Comparison of ENCODE assay signal across 21 cellular contexts in the genomic region with DNA sequence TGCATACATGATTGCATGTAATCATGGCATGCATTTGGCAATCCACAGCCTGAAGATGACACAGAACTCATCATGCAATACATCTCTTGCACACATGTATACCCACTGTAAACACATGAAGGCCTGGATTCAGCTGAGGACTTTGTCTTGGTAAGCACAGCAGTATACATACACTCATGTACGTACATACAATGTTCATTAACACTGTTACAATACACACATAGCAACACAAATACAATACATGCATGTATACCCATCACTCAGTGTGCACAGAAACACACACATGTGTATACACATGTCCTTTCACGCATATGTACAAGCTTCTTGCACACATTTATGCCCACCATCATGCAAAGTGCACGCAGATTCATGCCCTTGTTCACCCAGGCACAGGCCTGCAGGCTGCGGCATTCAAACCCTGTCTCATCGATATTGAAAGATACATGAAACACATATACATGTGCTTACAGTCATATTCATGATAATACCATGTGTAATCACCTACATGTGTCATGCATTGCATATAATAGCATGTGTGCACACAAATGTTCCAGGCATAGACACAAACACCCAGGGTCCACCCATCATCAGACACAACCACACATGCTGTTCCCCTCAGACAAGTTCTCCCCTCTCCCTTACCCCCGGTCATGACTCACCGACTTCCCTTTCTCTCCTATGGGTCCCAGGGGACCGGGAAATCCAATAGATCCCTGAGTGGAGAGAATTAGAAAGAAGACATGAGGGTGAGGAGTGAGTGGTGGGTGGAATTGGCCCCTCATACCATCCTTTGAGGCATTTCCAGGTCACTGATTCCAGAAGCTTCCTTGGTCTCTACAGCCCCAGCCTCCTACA. TPM values are rescaled to one million over a fixed set of nuclear protein-coding genes. Genes with fewer than 3 reads are reported as not detected.
DNase-seq lines count a peak whose midpoint lies in the region; ATAC-seq and TF ChIP-seq lines count a peak whose summit lies in the region.
"Had no signal": no experiment of that assay in that cellular context is flagged by ENCODE, and none has a peak within 500 bp of the region (broad histone marks: within the 10 kb centered on the region; RNA-seq: fewer than 3 reads in every experiment).

No MANE protein-coding gene starts in this region.

- H3K4me1 ChIP-seq in HEK293 (ENCODE audit: control insufficient read depth, insufficient read depth, low read length) (no peaks in the 10 kb centered on the region), neural progenitor cell (peaks cover 4% of the 10 kb centered on the region), colonic mucosa (no peaks in the 10 kb centered on the region)
- H3K4me1 ChIP-seq: A549, SJSA1 had no signal

- no peak for ATAC-seq in GM18498 (IDR thresholded peaks at IDR 0.05; ENCODE audit: unreplicated experiment)
- ATAC-seq: A549 had no signal

- POLR2A ChIA-PET in HEK293 (lab: Yijun Ruan, JAX) = no interaction called here
- POLR2A ChIA-PET in activated CD4-positive, alpha-beta T cell treated with anti-CD3 and anti-CD28 coated beads, Interleukin-2, amount 10 ng/mL, durations not matched to agents 7 days and 5 days (lab: Charles Lee) = no interaction called here

- CTCF ChIA-PET in HEK293 (lab: Yijun Ruan, JAX) = interaction anchor here (8.9 kb wide), 1 partner anchor 19 kb away, joined by 51 read pairs; no protein-coding TSS in a partner anchor
- CTCF ChIA-PET in activated CD4-positive, alpha-beta T cell treated with anti-CD3 and anti-CD28 coated beads, Interleukin-2, amount 10 ng/mL, durations not matched to agents 7 days and 5 days (lab: Charles Lee) = no interaction called here

- peak overlapping the region; percentile 13 for H3K27ac Mint-ChIP-seq in neural progenitor cell
- H3K27ac Mint-ChIP-seq in activated CD4-positive, alpha-beta T cell treated with anti-CD3 and anti-CD28 coated beads, Interleukin-2, amount 10 ng/mL, durations not matched to agents 7 days and 5 days = no peak overlapping the region
- H3K27ac Mint-ChIP-seq: B cell had no signal

- H3K27me3 Mint-ChIP-seq in neural progenitor cell (ENCODE audit: insufficient read depth, low read depth) = peaks cover 11% of the 10 kb centered on the region
- peaks cover 7% of the 10 kb centered on the region for H3K27me3 Mint-ChIP-seq in activated CD4-positive, alpha-beta T cell treated with anti-CD3 and anti-CD28 coated beads, Interleukin-2, amount 10 ng/mL, durations not matched to agents 7 days and 5 days
- H3K27me3 Mint-ChIP-seq: CD4-positive, CD25-positive, alpha-beta regulatory T cell had no signal

- TF ChIP-seq CTCF in HEK293 (tag by site-specific recombination; IDR thresholded peaks at IDR 0.05) (no peak), cardiac fibroblast (IDR thresholded peaks at IDR 0.05; ENCODE audit: low read depth, low read length) (no peak), neural progenitor cell (IDR thresholded peaks at IDR 0.05) (no peak), colonic mucosa (IDR thresholded peaks at IDR 0.05) (no peak)

- no peak overlapping the region for H3K27ac ChIP-seq in HEK293 (ENCODE audit: extremely low read depth, low read depth, low read length)
- no peak overlapping the region for H3K27ac ChIP-seq in neural progenitor cell
- H3K27ac ChIP-seq in colonic mucosa = no peak overlapping the region
- H3K27ac ChIP-seq: A549, PC-9, SJSA1 had no signal

- H3F3A ChIP-seq in neural progenitor cell (ENCODE audit: low read depth) = peaks cover 2% of the 10 kb centered on the region

- H4K20me1 ChIP-seq in neural progenitor cell (ENCODE audit: low read depth) = no peaks in the 10 kb centered on the region

- peaks cover 20% of the 10 kb centered on the region for H3K4me1 Mint-ChIP-seq in neural progenitor cell
- no peaks in the 10 kb centered on the region for H3K4me1 Mint-ChIP-seq in activated CD4-positive, alpha-beta T cell treated with anti-CD3 and anti-CD28 coated beads, Interleukin-2, amount 10 ng/mL, durations not matched to agents 7 days and 5 days
- H3K4me1 Mint-ChIP-seq: B cell; CD4-positive, CD25-positive, alpha-beta regulatory T cell had no signal

- intact Hi-C loops in colonic mucosa (cut with DNase I) = no loop called here

- no peak overlapping the region for H3K4me3 Mint-ChIP-seq in neural progenitor cell
- H3K4me3 Mint-ChIP-seq in activated CD4-positive, alpha-beta T cell treated with anti-CD3 and anti-CD28 coated beads, Interleukin-2, amount 10 ng/mL, durations not matched to agents 7 days and 5 days = no peak overlapping the region
- H3K4me3 Mint-ChIP-seq: B cell; CD4-positive, CD25-positive, alpha-beta regulatory T cell had no signal

- no peaks in the 10 kb centered on the region for H3K36me3 ChIP-seq in HEK293 (ENCODE audit: control insufficient read depth in 2 of 2, insufficient read depth in 1 of 2, low read length in 2 of 2)
- H3K36me3 ChIP-seq in neural progenitor cell = no peaks in the 10 kb centered on the region
- no peaks in the 10 kb centered on the region for H3K36me3 ChIP-seq in colonic mucosa
- H3K36me3 ChIP-seq: SJSA1 had no signal

- DNase-seq in COLO829 (ENCODE audit: low spot score) (peak; percentile 39), cardiac fibroblast (ENCODE audit: low read depth in 2 of 2) (peak; percentile 16 to 38), neural progenitor cell (ENCODE audit: low spot score) (no peak), HuH-7 (ENCODE audit: low spot score) (no peak), colonic mucosa (no peak)
- no peak for DNase-seq in activated CD4-positive, alpha-beta T cell treated with anti-CD3 and anti-CD28 coated beads, Interleukin-2, amount 10 ng/mL, durations not matched to agents 7 days and 5 days
- DNase-seq: CD4-positive, CD25-positive, alpha-beta regulatory T cell; DMS53; GOT3; MV-4-11; NCI-H1417 treated with DMSO at 0.1 percent for 48 hours; NCI-H1930; NCI-H748 treated with DMSO at 0.1 percent for 48 hours; PC-9 had no signal

- H3K9me3 ChIP-seq in HEK293 (ENCODE audit: control insufficient read depth, insufficient read depth, low read depth, low read length) (no peaks in the 10 kb centered on the region), neural progenitor cell (ENCODE audit: low read depth) (no peaks in the 10 kb centered on the region), colonic mucosa (no peaks in the 10 kb centered on the region)
- H3K9me3 ChIP-seq: A549, SJSA1 had no signal

- no peaks in the 10 kb centered on the region for H3K27me3 ChIP-seq in neural progenitor cell
- H3K27me3 ChIP-seq in colonic mucosa = no peaks in the 10 kb centered on the region
- H3K27me3 ChIP-seq: SJSA1 had no signal

- H3K79me2 ChIP-seq in neural progenitor cell (ENCODE audit: low read depth) = no peaks in the 10 kb centered on the region

- no peak overlapping the region for H2AFZ ChIP-seq in neural progenitor cell (replicated peaks)
- H2AFZ ChIP-seq: PC-9 had no signal

- H3K4me3 ChIP-seq in HEK293 (ENCODE audit: low read depth, low read length) = no peak overlapping the region
- H3K4me3 ChIP-seq in cardiac fibroblast (replicated peaks in 1 of 2; ENCODE audit: low read depth in 2 of 2, low read length in 2 of 2) = no peak overlapping the region
- no peak overlapping the region for H3K4me3 ChIP-seq in neural progenitor cell
- no peak overlapping the region for H3K4me3 ChIP-seq in colonic mucosa
- H3K4me3 ChIP-seq: A549, PC-9, SJSA1 had no signal

- no peaks in the 10 kb centered on the region for H3K9me3 Mint-ChIP-seq in neural progenitor cell
- H3K9me3 Mint-ChIP-seq in activated CD4-positive, alpha-beta T cell treated with anti-CD3 and anti-CD28 coated beads, Interleukin-2, amount 10 ng/mL, durations not matched to agents 7 days and 5 days = no peaks in the 10 kb centered on the region

- H3K4me2 ChIP-seq in neural progenitor cell = no peak overlapping the region
- H3K4me2 ChIP-seq: A549, PC-9 had no signal

- no peak overlapping the region for H3K9ac ChIP-seq in neural progenitor cell
- H3K9ac ChIP-seq in colonic mucosa (ENCODE audit: low read depth in 2 of 2, low read length in 2 of 2) = no peak overlapping the region

- H3K36me3 Mint-ChIP-seq in neural progenitor cell = peaks cover 7% of the 10 kb centered on the region
- H3K36me3 Mint-ChIP-seq in activated CD4-positive, alpha-beta T cell treated with anti-CD3 and anti-CD28 coated beads, Interleukin-2, amount 10 ng/mL, durations not matched to agents 7 days and 5 days (ENCODE audit: low read depth) = no peaks in the 10 kb centered on the region
- H3K36me3 Mint-ChIP-seq: CD4-positive, CD25-positive, alpha-beta regulatory T cell had no signal

TF ChIP-seq in HEK293, 187 proteins besides CTCF, POLR2A, EP300 and RAD21 (continues in another document):
- TF ChIP-seq ZNF132 (tag by site-specific recombination; IDR thresholded peaks at IDR 0.05; ENCODE audit: borderline replicate concordance) (no peak), ZNF791 (tag by site-specific recombination; IDR thresholded peaks at IDR 0.05) (no peak), KLF17 (tag by site-specific recombination; IDR thresholded peaks at IDR 0.05) (no peak), ZNF792 (tag by site-specific recombination; IDR thresholded peaks at IDR 0.05) (no peak)

RNA-seq across cellular contexts. Expression of gene COL5A3, which starts 28.7 kb away (rescaled TPM):
- total RNA-seq in neural progenitor cell (ENCODE audit: low replicate concordance) = 0.15 TPM in 1 of 2 replicates, not detected in the other
- total RNA-seq in activated CD4-positive, alpha-beta T cell treated with anti-CD3 and anti-CD28 coated beads, Interleukin-2, amount 10 ng/mL, durations not matched to agents 7 days and 5 days = under 1 TPM; 0.40 to 0.57 TPM
- 1 to 10 TPM; 2.4 to 5.5 TPM for total RNA-seq in colonic mucosa
- total RNA-seq: B cell, G401, PC-9 had no signal

RNA-seq across cellular contexts. Expression of gene RDH8, which starts 31.6 kb away (rescaled TPM):
- total RNA-seq in neural progenitor cell (ENCODE audit: low replicate concordance) (not detected in 2 replicates), colonic mucosa (under 1 TPM in 1 of 2 donors, not detected in 1; 0.24 TPM)
- not detected for total RNA-seq in activated CD4-positive, alpha-beta T cell treated with anti-CD3 and anti-CD28 coated beads, Interleukin-2, amount 10 ng/mL, durations not matched to agents 7 days and 5 days
- total RNA-seq: B cell; CD4-positive, CD25-positive, alpha-beta regulatory T cell; G401; NCI-H460; PC-9; SJSA1 had no signal

RNA-seq across cellular contexts. Expression of gene OLFM2, which starts 45.3 kb away (rescaled TPM):
- 11.4 and 26.4 TPM in 2 replicates for total RNA-seq in neural progenitor cell (ENCODE audit: low replicate concordance)
- 10 to 100 TPM; 11.3 to 12.5 TPM for total RNA-seq in activated CD4-positive, alpha-beta T cell treated with anti-CD3 and anti-CD28 coated beads, Interleukin-2, amount 10 ng/mL, durations not matched to agents 7 days and 5 days
- 1 to 10 TPM; 1.2 to 1.9 TPM for total RNA-seq in colonic mucosa
- total RNA-seq: B cell had no signal

Comparison
In these comparisons a context has a peak if more than half of its experiments do, and no peak if none do; other contexts are left out.
1. DNase-seq: peak in COLO829 (single experiment) and cardiac fibroblast (2 of 2); none in neural progenitor cell (single experiment), activated CD4-positive, alpha-beta T cell treated with anti-CD3 and anti-CD28 coated beads, Interleukin-2, amount 10 ng/mL, durations not matched to agents 7 days and 5 days (single experiment), HuH-7 (single experiment) and colonic mucosa (single experiment).